In genomic region chr9:135827866-135828580, GRCh38 we compare ENCODE assay signal across 22 cellular contexts.
DNase-seq lines count a peak whose midpoint lies in the region; ATAC-seq and TF ChIP-seq lines count a peak whose summit lies in the region.
"Had no signal": no experiment of that assay in that cellular context is flagged by ENCODE, and none has a peak within 500 bp of the region (broad histone marks: within the 10 kb centered on the region; RNA-seq: fewer than 3 reads in every experiment).

No MANE protein-coding gene starts in this region.

- H3K9me3 ChIP-seq in upper lobe of right lung, result no peaks in the 10 kb centered on the region

- CTCF ChIA-PET in activated naive CD4-positive, alpha-beta T cell treated with anti-CD3 and anti-CD28 coated beads, Interleukin-2, amount 10 ng/mL, durations not matched to agents 7 days and 5 days (lab: Charles Lee), result no interaction called here
- CTCF ChIA-PET in activated naive CD4-positive, alpha-beta T cell treated with anti-CD3 and anti-CD28 coated beads for 36 hours (lab: Charles Lee), result interaction anchor here (0.7 kb wide), 1 partner anchor 174 kb away, joined by 3 read pairs; no protein-coding TSS in a partner anchor

- no peak overlapping the region for H3K27ac ChIP-seq in coronary artery
- no peak overlapping the region for H3K27ac ChIP-seq in upper lobe of right lung
- H3K27ac ChIP-seq: GM23248 had no signal

- peaks cover 8% of the 10 kb centered on the region for H3K9me3 Mint-ChIP-seq in activated naive CD4-positive, alpha-beta T cell treated with anti-CD3 and anti-CD28 coated beads, Interleukin-2, amount 10 ng/mL, durations not matched to agents 7 days and 5 days
- H3K9me3 Mint-ChIP-seq in activated naive CD4-positive, alpha-beta T cell treated with anti-CD3 and anti-CD28 coated beads for 36 hours, result peaks cover 11% of the 10 kb centered on the region
- H3K9me3 Mint-ChIP-seq in nephron progenitor cell, result peaks cover 30% of the 10 kb centered on the region

- peak overlapping the region; percentile 30 for H3K27ac Mint-ChIP-seq in activated naive CD4-positive, alpha-beta T cell treated with anti-CD3 and anti-CD28 coated beads, Interleukin-2, amount 10 ng/mL, durations not matched to agents 7 days and 5 days
- no peak overlapping the region for H3K27ac Mint-ChIP-seq in activated naive CD4-positive, alpha-beta T cell treated with anti-CD3 and anti-CD28 coated beads for 36 hours
- H3K27ac Mint-ChIP-seq in nephron progenitor cell, result peak overlapping the region; percentile 85

- no peaks in the 10 kb centered on the region for H3K4me1 Mint-ChIP-seq in activated naive CD4-positive, alpha-beta T cell treated with anti-CD3 and anti-CD28 coated beads, Interleukin-2, amount 10 ng/mL, durations not matched to agents 7 days and 5 days
- H3K4me1 Mint-ChIP-seq in activated naive CD4-positive, alpha-beta T cell treated with anti-CD3 and anti-CD28 coated beads for 36 hours (ENCODE audit: low read depth), result peaks cover 8% of the 10 kb centered on the region
- no peaks in the 10 kb centered on the region for H3K4me1 Mint-ChIP-seq in nephron progenitor cell

- no peak for DNase-seq in activated naive CD4-positive, alpha-beta T cell treated with anti-CD3 and anti-CD28 coated beads, Interleukin-2, amount 10 ng/mL, durations not matched to agents 7 days and 5 days
- no peak for DNase-seq in activated naive CD4-positive, alpha-beta T cell treated with anti-CD3 and anti-CD28 coated beads for 36 hours
- DNase-seq in coronary artery (ENCODE audit: low spot score) (peak; percentile 45), nephron progenitor cell (no peak), upper lobe of right lung (peak; percentile 54), 8988T (no peak), GOT3 (lab: John Stamatoyannopoulos, UW) (no peak), HuH-7 (ENCODE audit: low spot score) (no peak)
- DNase-seq: AML-193; C1 segment of cervical spinal cord; Calu3; CD8-positive, alpha-beta memory T cell; DMS153; GM23248; Karpas-422; NCI-H1417 treated with DMSO at 0.1 percent for 48 hours; NCI-H187; NCI-H446 treated with DMSO at 0.1 percent for 48 hours; NCI-H526 treated with DMSO at 0.1 percent for 48 hours; OCI-M1 had no signal

- H3K27me3 Mint-ChIP-seq in activated naive CD4-positive, alpha-beta T cell treated with anti-CD3 and anti-CD28 coated beads, Interleukin-2, amount 10 ng/mL, durations not matched to agents 7 days and 5 days, result no peaks in the 10 kb centered on the region
- no peaks in the 10 kb centered on the region for H3K27me3 Mint-ChIP-seq in activated naive CD4-positive, alpha-beta T cell treated with anti-CD3 and anti-CD28 coated beads for 36 hours (ENCODE audit: low read depth)
- H3K27me3 Mint-ChIP-seq in nephron progenitor cell (ENCODE audit: low read depth, poor library complexity), result no peaks in the 10 kb centered on the region
- H3K27me3 Mint-ChIP-seq: CD8-positive, alpha-beta memory T cell; IgD-negative memory B cell had no signal

- H3K36me3 Mint-ChIP-seq in activated naive CD4-positive, alpha-beta T cell treated with anti-CD3 and anti-CD28 coated beads, Interleukin-2, amount 10 ng/mL, durations not matched to agents 7 days and 5 days, result peaks cover 22% of the 10 kb centered on the region
- H3K36me3 Mint-ChIP-seq in activated naive CD4-positive, alpha-beta T cell treated with anti-CD3 and anti-CD28 coated beads for 36 hours (ENCODE audit: low read depth), result peaks cover 28% of the 10 kb centered on the region
- peaks cover 77% of the 10 kb centered on the region for H3K36me3 Mint-ChIP-seq in nephron progenitor cell (ENCODE audit: low read depth)

- intact Hi-C loops in activated naive CD4-positive, alpha-beta T cell treated with anti-CD3 and anti-CD28 coated beads for 36 hours (cut with micrococcal nuclease), result no loop called here
- intact Hi-C loops in upper lobe of right lung (cut with DNase I), result no loop called here

- H3K4me3 ChIP-seq in coronary artery, result no peak overlapping the region
- H3K4me3 ChIP-seq in upper lobe of right lung, result no peak overlapping the region
- H3K4me3 ChIP-seq: GM23248 had no signal

- peaks cover 35% of the 10 kb centered on the region for H3K36me3 ChIP-seq in upper lobe of right lung

- H3K4me1 ChIP-seq in upper lobe of right lung, result no peaks in the 10 kb centered on the region

- no peaks in the 10 kb centered on the region for H3K27me3 ChIP-seq in upper lobe of right lung

- no peak overlapping the region for H3K4me3 Mint-ChIP-seq in activated naive CD4-positive, alpha-beta T cell treated with anti-CD3 and anti-CD28 coated beads, Interleukin-2, amount 10 ng/mL, durations not matched to agents 7 days and 5 days
- H3K4me3 Mint-ChIP-seq in activated naive CD4-positive, alpha-beta T cell treated with anti-CD3 and anti-CD28 coated beads for 36 hours, result no peak overlapping the region
- H3K4me3 Mint-ChIP-seq in nephron progenitor cell, result no peak overlapping the region
- H3K4me3 Mint-ChIP-seq: CD8-positive, alpha-beta memory T cell; IgD-negative memory B cell had no signal

- no peak for TF ChIP-seq CTCF in coronary artery (IDR thresholded peaks at IDR 0.05)
- no peak for TF ChIP-seq CTCF in nephron progenitor cell (IDR thresholded peaks at IDR 0.05)
- TF ChIP-seq CTCF in upper lobe of right lung (IDR thresholded peaks at IDR 0.05), result no peak

- peak; percentile 36 for ATAC-seq in upper lobe of right lung
- ATAC-seq: Right ventricle myocardium inferior had no signal

Comparison
In these comparisons a context has a peak if more than half of its experiments do, and no peak if none do; other contexts are left out.
1. DNase-seq: peak in coronary artery (single experiment) and upper lobe of right lung (single experiment); none in activated naive CD4-positive, alpha-beta T cell treated with anti-CD3 and anti-CD28 coated beads, Interleukin-2, amount 10 ng/mL, durations not matched to agents 7 days and 5 days (single experiment), activated naive CD4-positive, alpha-beta T cell treated with anti-CD3 and anti-CD28 coated beads for 36 hours (single experiment), nephron progenitor cell (single experiment), 8988T (single experiment), GOT3 (single experiment) and HuH-7 (single experiment).